23 cellular contexts compared by ENCODE assay signal in genomic region chr15:78984041-78984440, GRCh38.
"Had no signal": no experiment of that assay in that cellular context is flagged by ENCODE, and none has a peak within 500 bp of the region (broad histone marks: within the 10 kb centered on the region; RNA-seq: fewer than 3 reads in every experiment).

No MANE protein-coding gene starts in this region.

- ATAC-seq: heart right ventricle; natural killer cell; right cardiac atrium; stimulated activated naive B cell treated with anti-CD40 and anti-IgM and Interleukin-4, amounts not matched to agents 10 μg/mL and 1 μg/mL and 100 μg/mL, for 72 hours; stimulated activated naive CD8-positive, alpha-beta T cell treated with anti-CD3 and anti-CD28 coated beads, Interleukin-15, Interleukin-2, amounts not matched to agents 100 U/mL and 50 U/mL, for 24 hours; upper lobe of right lung had no signal

- H3K36me3 Mint-ChIP-seq: naive B cell, natural killer cell had no signal

- H3K9me3 Mint-ChIP-seq: memory B cell; naive B cell; natural killer cell; nephron progenitor cell; stimulated activated naive B cell treated with anti-CD40 and anti-IgM and Interleukin-4, amounts not matched to agents 10 μg/mL and 1 μg/mL and 100 μg/mL, for 72 hours had no signal

- H3K4me3 Mint-ChIP-seq: memory B cell; naive B cell; natural killer cell; nephron progenitor cell; stimulated activated naive B cell treated with anti-CD40 and anti-IgM and Interleukin-4, amounts not matched to agents 10 μg/mL and 1 μg/mL and 100 μg/mL, for 72 hours had no signal

- H3K36me3 ChIP-seq: heart right ventricle, left ventricle myocardium inferior, ovary, stomach, thoracic aorta, tibial artery, upper lobe of right lung had no signal

- H3K27me3 Mint-ChIP-seq: memory B cell had no signal

- H3K79me2 ChIP-seq: hepatocyte had no signal

- H3K27ac Mint-ChIP-seq: memory B cell; natural killer cell; nephron progenitor cell; progenitor cell of endocrine pancreas; stimulated activated naive B cell treated with anti-CD40 and anti-IgM and Interleukin-4, amounts not matched to agents 10 μg/mL and 1 μg/mL and 100 μg/mL, for 72 hours had no signal

- H3K27me3 ChIP-seq: heart right ventricle, hepatocyte, ovary, stomach, upper lobe of right lung had no signal

- H3K9me3 ChIP-seq: heart right ventricle, left ventricle myocardium inferior, ovary, stomach, thoracic aorta, tibial artery, upper lobe of right lung had no signal

- H3K4me3 ChIP-seq: heart right ventricle, hepatocyte, left ventricle myocardium inferior, ovary, skin epidermis, stomach, thoracic aorta, tibial artery, upper lobe of right lung had no signal

- H2AFZ ChIP-seq: hepatocyte had no signal

- H3K4me1 Mint-ChIP-seq: natural killer cell had no signal

- H3K4me2 ChIP-seq: hepatocyte had no signal

- DNase-seq: heart right ventricle; islet precursor cell; left ventricle myocardium inferior; naive B cell; natural killer cell; nephron progenitor cell; nucleus accumbens; ovary; right cardiac atrium; stimulated activated CD4-positive, alpha-beta T cell treated with anti-CD3 and anti-CD28 coated beads, Interleukin-12 subunit alpha, Interleukin-12 subunit beta, amount 100 ng/mL, for 4 hours; stimulated activated CD4-positive, alpha-beta T cell treated with anti-CD3 and anti-CD28 coated beads, Interleukin-15, amount 100 ng/mL, for 24 hours; stimulated activated CD4-positive, alpha-beta T cell treated with anti-CD3 and anti-CD28 coated beads, Interleukin-2, amount 100 ng/mL, for 24 hours; stimulated activated CD4-positive, alpha-beta T cell treated with anti-CD3 and anti-CD28 coated beads, Interleukin-4, amount 100 ng/mL, for 1 hour; stimulated activated naive B cell treated with anti-CD40 and anti-IgM and Interleukin-4, amounts not matched to agents 10 μg/mL and 1 μg/mL and 100 μg/mL, for 72 hours; stimulated activated naive CD8-positive, alpha-beta T cell treated with anti-CD3 and anti-CD28 coated beads, Interleukin-15, Interleukin-2, amounts not matched to agents 100 U/mL and 50 U/mL, for 24 hours; stomach; upper lobe of right lung had no signal

- H3K27ac ChIP-seq: heart right ventricle, hepatocyte, left ventricle myocardium inferior, ovary, stomach, thoracic aorta, tibial artery, upper lobe of right lung had no signal
